Comparison of ENCODE assay signal across 10 cellular contexts in genomic region chr13:75715598-75716523, GRCh38.
A peak's percentile ranks its signal among the peaks of the same experiment; 100 is the strongest.
DNase-seq lines count a peak whose midpoint lies in the region; ATAC-seq and TF ChIP-seq lines count a peak whose summit lies in the region.
"Had no signal": no experiment of that assay in that cellular context is flagged by ENCODE, and none has a peak within 500 bp of the region (broad histone marks: within the 10 kb centered on the region; RNA-seq: fewer than 3 reads in every experiment).

No MANE protein-coding gene starts in this region.

- H3K4me3 ChIP-seq in fibroblast of villous mesenchyme (ENCODE audit: low read depth, low read length), result no peak overlapping the region
- H3K4me3 ChIP-seq: uterus had no signal

- POLR2A ChIA-PET in T-cell (lab: Charles Lee), result interaction anchor here (0.6 to 0.9 kb wide), 2 partner anchors 12 to 108 kb away, joined by 3 to 7 read pairs; no protein-coding TSS in a partner anchor

- no peaks in the 10 kb centered on the region for H3K27me3 Mint-ChIP-seq in T-cell

- no peak for TF ChIP-seq CTCF in fibroblast of villous mesenchyme (IDR thresholded peaks at IDR 0.05; ENCODE audit: insufficient read depth, low read depth, low read length)

- peaks cover 28% of the 10 kb centered on the region for H3K36me3 Mint-ChIP-seq in T-cell

- no peaks in the 10 kb centered on the region for H3K9me3 Mint-ChIP-seq in T-cell

- DNase-seq in fibroblast of villous mesenchyme (ENCODE audit: low read depth) (peak; percentile 55), Ammon's horn (ENCODE audit: low spot score) (no peak), T-cell (no peak), NCI-H1436 treated with DMSO at 0.1 percent for 48 hours (lab: John Stamatoyannopoulos, UW) (no peak)
- DNase-seq in central memory CD4-positive, alpha-beta T cell, result no peak
- DNase-seq: cerebellar nuclear complex, uterus had no signal

- CTCF ChIA-PET in T-cell (lab: Charles Lee), result interaction anchor here (0.9 to 1.4 kb wide), 2 partner anchors 20 to 756 kb away, joined by 4 read pairs; no protein-coding TSS in a partner anchor

- H3K4me1 Mint-ChIP-seq in T-cell, result peaks cover 0 to 2% (median 0%) of the 10 kb centered on the region in 3 donors

- no peak overlapping the region for H3K27ac Mint-ChIP-seq in T-cell

- ATAC-seq in GM18517 (IDR thresholded peaks at IDR 0.05; ENCODE audit: unreplicated experiment) (peak; percentile 89), GM21723 (IDR thresholded peaks at IDR 0.05; ENCODE audit: unreplicated experiment) (peak; percentile 95), HG03571 (IDR thresholded peaks at IDR 0.05; ENCODE audit: unreplicated experiment) (peak; percentile 99), T-cell (replicated peaks in 1 of 4) (no peak)

- no peak overlapping the region for H3K4me3 Mint-ChIP-seq in T-cell

Comparison
In these comparisons a context has a peak if more than half of its experiments do, and no peak if none do; other contexts are left out.
1. ATAC-seq: peak in GM18517 (single experiment), GM21723 (single experiment) and HG03571 (single experiment); none in T-cell (0 of 4).